In genomic region chr11:1126491-1126926, GRCh38 we compare ENCODE assay signal across 20 cellular contexts. TPM values are rescaled to one million over a fixed set of nuclear protein-coding genes. Genes with fewer than 3 reads are reported as not detected.
A peak's percentile ranks its signal among the peaks of the same experiment; 100 is the strongest.
DNase-seq lines count a peak whose midpoint lies in the region; ATAC-seq, FAIRE-seq and TF ChIP-seq lines count a peak whose summit lies in the region.
"Had no signal": no experiment of that assay in that cellular context is flagged by ENCODE, and none has a peak within 500 bp of the region (broad histone marks: within the 10 kb centered on the region; RNA-seq: fewer than 3 reads in every experiment).

No MANE protein-coding gene starts in this region.

- H2AK5ac ChIP-seq in H9 (ENCODE audit: insufficient read length, low read length): no peak overlapping the region

- H3K27ac ChIP-seq in H9 (ENCODE audit: insufficient read length, low read depth, low read length) (no peak overlapping the region), kidney (ENCODE audit: low read depth in 2 of 2, low read length in 2 of 2) (no peak overlapping the region), transverse colon (no peak overlapping the region)

- no peak for TF ChIP-seq EP300 in transverse colon (IDR thresholded peaks at IDR 0.05; ENCODE audit: low read depth)

- no peak overlapping the region for H2AFZ ChIP-seq in H9 (ENCODE audit: low read length)

- H3K4ac ChIP-seq in H9 (ENCODE audit: low read depth, low read length): no peak overlapping the region

- no peak overlapping the region for H2BK12ac ChIP-seq in H9 (ENCODE audit: insufficient read length, low read depth, low read length)

- no peak overlapping the region for H3K27ac Mint-ChIP-seq in H9
- H3K27ac Mint-ChIP-seq: CD8-positive, alpha-beta memory T cell had no signal

- H4K5ac ChIP-seq in H9 (ENCODE audit: insufficient read length, low read depth, low read length): no peak overlapping the region

- H3K4me2 ChIP-seq in H9 (ENCODE audit: insufficient read depth, insufficient read length, low read length): no peak overlapping the region

- H3K9me3 Mint-ChIP-seq in H9: peaks cover 2 to 6% of the 10 kb centered on the region in 2 experiments; a peak in 3 of 5 replicates

- no peak overlapping the region for H3K23ac ChIP-seq in H9 (ENCODE audit: insufficient read length, low read depth, low read length)

- no peak for FAIRE-seq in kidney (lab: Jason Lieb, UNC)
- FAIRE-seq: HepG2 had no signal

- WGBS in H9 (ENCODE audit: extremely low coverage, insufficient read length, low lambda C conversion rate): no CpG with 5 or more reads among the region's 15 CpGs
- 89% methylated on average over 11 of the region's 15 CpGs; no CpG with 5 or more reads in 1 of the 2 donors for WGBS in transverse colon (ENCODE audit: low coverage in 1 of 2), 2 donors

- no peak overlapping the region for H4K8ac ChIP-seq in H9 (replicated peaks; ENCODE audit: insufficient read length, low read depth, low read length)

- H3K9me3 ChIP-seq in H9 (ENCODE audit: control insufficient read depth, low read depth, low read length): no peaks in the 10 kb centered on the region
- no peaks in the 10 kb centered on the region for H3K9me3 ChIP-seq in kidney (ENCODE audit: control insufficient read depth in 1 of 2, low read length in 2 of 2)
- H3K9me3 ChIP-seq in transverse colon: no peaks in the 10 kb centered on the region

- H3K4me1 Mint-ChIP-seq in H9: no peaks in the 10 kb centered on the region; a peak in 1 of 4 replicates
- H3K4me1 Mint-ChIP-seq: CD8-positive, alpha-beta memory T cell had no signal

- ATAC-seq in GM21619 (IDR thresholded peaks at IDR 0.05; ENCODE audit: unreplicated experiment): no peak
- ATAC-seq: HepG2 had no signal

- H3T11ph ChIP-seq in H9 (ENCODE audit: low read length): no peak overlapping the region

- no peaks in the 10 kb centered on the region for H3K36me3 Mint-ChIP-seq in H9 (ENCODE audit: insufficient read depth in 1 of 3, low read depth in 3 of 3)
- H3K36me3 Mint-ChIP-seq: CD8-positive, alpha-beta memory T cell had no signal

- no peak overlapping the region for H2BK5ac ChIP-seq in H9 (ENCODE audit: insufficient read length, low read length)

- H4K91ac ChIP-seq in H9 (ENCODE audit: insufficient read length, low read depth, low read length): no peak overlapping the region

- H3K9ac ChIP-seq in H9 (ENCODE audit: extremely low read depth, insufficient read length, low read length): no peak overlapping the region
- no peak overlapping the region for H3K9ac ChIP-seq in kidney (ENCODE audit: low read length in 2 of 2)

- intact Hi-C loops in kidney (cut with DNase I): no loop called here
- intact Hi-C loops in transverse colon (cut with DNase I; ENCODE audit: low total_unique reads): no loop called here

- TF ChIP-seq POLR2A in transverse colon (IDR thresholded peaks at IDR 0.05): no peak

- H3K79me1 ChIP-seq in H9 (ENCODE audit: insufficient read depth, low read depth, low read length, poor library complexity, severe bottlenecking): no peaks in the 10 kb centered on the region

- no peak overlapping the region for H2BK20ac ChIP-seq in H9 (ENCODE audit: low read depth, low read length, poor library complexity, severe bottlenecking)

- no peak overlapping the region for H3K56ac ChIP-seq in H9 (ENCODE audit: insufficient read length, low read depth, low read length)

- TF ChIP-seq CTCF in H9 (conservative IDR thresholded peaks at IDR 0.05): no peak
- TF ChIP-seq CTCF in kidney (IDR thresholded peaks at IDR 0.05; ENCODE audit: borderline replicate concordance, extremely low read depth, insufficient read depth): no peak
- TF ChIP-seq CTCF in transverse colon (IDR thresholded peaks at IDR 0.05): no peak

- H2BK120ac ChIP-seq in H9 (ENCODE audit: low read depth, low read length, poor library complexity, severe bottlenecking): no peak overlapping the region

- no peaks in the 10 kb centered on the region for H4K20me1 ChIP-seq in H9 (ENCODE audit: control insufficient read depth, insufficient read depth, insufficient read length)

- H3K18ac ChIP-seq in H9 (ENCODE audit: insufficient read length, low read depth, low read length): no peak overlapping the region

- no peak overlapping the region for H2BK15ac ChIP-seq in H9 (ENCODE audit: low read depth, low read length)

- H3K14ac ChIP-seq in H9 (ENCODE audit: insufficient read depth, low read length): no peak overlapping the region

- H3K79me2 ChIP-seq in H9 (ENCODE audit: insufficient read depth, low read length): no peaks in the 10 kb centered on the region

- no peak overlapping the region for H3K4me3 ChIP-seq in kidney (ENCODE audit: low read length in 2 of 2)
- no peak overlapping the region for H3K4me3 ChIP-seq in transverse colon

- no peak overlapping the region for H3K4me3 Mint-ChIP-seq in H9
- H3K4me3 Mint-ChIP-seq: CD8-positive, alpha-beta memory T cell had no signal

- H3K27me3 ChIP-seq in H9 (ENCODE audit: insufficient read depth, low read length): no peaks in the 10 kb centered on the region
- peaks cover 22% of the 10 kb centered on the region for H3K27me3 ChIP-seq in transverse colon

- peak; percentile 60 for DNase-seq in activated effector memory CD4-positive, alpha-beta T cell treated with anti-CD3 and anti-CD28 coated beads, Interleukin-2, amount 50 U/mL, for 16 hours
- no peak for DNase-seq in activated effector memory CD4-positive, alpha-beta T cell treated with Interleukin-2 at 50 U/mL for 16 hours
- peak; percentile 16 for DNase-seq in H9
- peak; percentile 63 for DNase-seq in kidney
- DNase-seq in transverse colon: peak; percentile 6
- no peak for DNase-seq in HPDE6-E6E7 (ENCODE audit: extremely low spot score)
- DNase-seq: C1 segment of cervical spinal cord, DMS53, KBM-7, NCI-H1105, NCI-H1694, NCI-H2081 treated with DMSO at 0.1 percent for 48 hours, NCI-H510A, NCI-H748 treated with DMSO at 0.1 percent for 48 hours, SHP77 treated with DMSO at 0.1 percent for 48 hours had no signal

- H3K4me1 ChIP-seq in H9 (ENCODE audit: insufficient read depth, low read length) (no peaks in the 10 kb centered on the region), kidney (ENCODE audit: control insufficient read depth in 1 of 2, insufficient read depth in 1 of 2, low read depth in 1 of 2, low read length in 2 of 2) (no peaks in the 10 kb centered on the region), transverse colon (no peaks in the 10 kb centered on the region)

- no peaks in the 10 kb centered on the region for H3K23me2 ChIP-seq in H9 (ENCODE audit: insufficient read length, low read depth, low read length, poor library complexity, severe bottlenecking)

- in situ Hi-C loops in transverse colon (cut with MboI; ENCODE audit: low pct_ligation_motif_present in 1 of 4, low pct_unique_long_range_greater_than_20kb in 1 of 4, low sequenced_read_pairs in 3 of 4): no loop called here

- no peaks in the 10 kb centered on the region for H3K36me3 ChIP-seq in kidney (ENCODE audit: control insufficient read depth in 1 of 2, insufficient read depth in 2 of 2, low read length in 2 of 2)
- no peaks in the 10 kb centered on the region for H3K36me3 ChIP-seq in transverse colon

- peaks cover 15% of the 10 kb centered on the region for H3K27me3 Mint-ChIP-seq in H9 (ENCODE audit: low read depth)

RNA-seq across cellular contexts. Expression of gene MUC5AC, which starts 31.2 kb away (rescaled TPM):
- total RNA-seq in H9 (2021): not detected in 2 replicates
- total RNA-seq in kidney: 0.03 TPM
- not detected for polyA plus RNA-seq in kidney (ENCODE audit: insufficient read depth, low read depth, low replicate concordance)
- total RNA-seq in transverse colon: not detected
- total RNA-seq: CD8-positive, alpha-beta memory T cell; H4; HepG2; RPMI7951 had no signal
- polyA plus RNA-seq: CD8-positive, alpha-beta memory T cell had no signal

RNA-seq across cellular contexts. Expression of gene MUC2, which starts 51.8 kb away (rescaled TPM):
- not detected in 2 replicates for total RNA-seq in H9 (2021)
- not detected for total RNA-seq in kidney
- polyA plus RNA-seq in kidney (ENCODE audit: insufficient read depth, low read depth, low replicate concordance): not detected
- 100 to 1,000 TPM; 269 to 910 (median 671) TPM for total RNA-seq in transverse colon
- total RNA-seq: CD8-positive, alpha-beta memory T cell; H4; HepG2; RPMI7951 had no signal
- polyA plus RNA-seq: CD8-positive, alpha-beta memory T cell; HepG2 had no signal

Comparison
In these comparisons a context has a peak if more than half of its experiments do, and no peak if none do; other contexts are left out.
1. DNase-seq: peak in activated effector memory CD4-positive, alpha-beta T cell treated with anti-CD3 and anti-CD28 coated beads, Interleukin-2, amount 50 U/mL, for 16 hours (single experiment), H9 (single experiment), kidney (single experiment) and transverse colon (single experiment); none in activated effector memory CD4-positive, alpha-beta T cell treated with Interleukin-2 at 50 U/mL for 16 hours (single experiment) and HPDE6-E6E7 (single experiment).
2. RNA of gene MUC2, which starts 51.8 kb away (total RNA-seq): 269 to 910 TPM in transverse colon; not detected in H9 and not detected in kidney (single experiment); every median in the first group is over 100 times any median in the second.